ENCODE assay signal across 1 cellular context in genomic region chr15:70853270-70853854, GRCh38.
A peak's percentile ranks its signal among the peaks of the same experiment; 100 is the strongest.
TF ChIP-seq lines count a peak whose summit lies in the region.

No MANE protein-coding gene starts in this region.

TF ChIP-seq in HEK293, 187 proteins besides CTCF, POLR2A, EP300 and RAD21 (continued from another document):
- TF ChIP-seq AEBP2 (tag by site-specific recombination; IDR thresholded peaks at IDR 0.05; ENCODE audit: borderline replicate concordance) (no peak), ZBTB8A (tag by site-specific recombination; IDR thresholded peaks at IDR 0.05) (peak; percentile 63), SETDB1 (IDR thresholded peaks at IDR 0.05; ENCODE audit: insufficient read length, low read length) (no peak), ZNF2 (tag by site-specific recombination; IDR thresholded peaks at IDR 0.05) (peak; percentile 71; the same call in 1 of the 2 replicates), ZNF639 (tag by site-specific recombination; IDR thresholded peaks at IDR 0.05) (no peak; the same call in 1 of the 2 replicates)
